Comparison of ENCODE assay signal across 19 cellular contexts in genomic region chr12:75890141-75890540, GRCh38.
DNase-seq lines count a peak whose midpoint lies in the region; ATAC-seq and TF ChIP-seq lines count a peak whose summit lies in the region.
"Had no signal": no experiment of that assay in that cellular context is flagged by ENCODE, and none has a peak within 500 bp of the region (broad histone marks: within the 10 kb centered on the region; RNA-seq: fewer than 3 reads in every experiment).

No MANE protein-coding gene starts in this region.

- ATAC-seq in activated T-cell treated with anti-CD3 and anti-CD28 coated beads, Interleukin-2, amount 50 U/mL, for 72 hours (replicated peaks in 1 of 2) = no peak
- ATAC-seq: natural killer cell treated with Interleukin-12 subunit alpha and Interleukin-12 subunit beta and Interleukin-15 and Interleukin-18, amount 100 ng/mL, for 72 hours had no signal

- H3K9ac ChIP-seq in HUES48 (ENCODE audit: low read depth, low read length) = no peak overlapping the region

- H3K27me3 Mint-ChIP-seq in nephron progenitor cell (ENCODE audit: low read depth, poor library complexity) (no peaks in the 10 kb centered on the region), HFFc6 (ENCODE audit: insufficient read depth) (no peaks in the 10 kb centered on the region; the same call in 1 of the 2 replicates)
- H3K27me3 Mint-ChIP-seq in activated T-cell treated with anti-CD3 and anti-CD28 coated beads, Interleukin-2, amount 50 U/mL, for 72 hours (ENCODE audit: low read depth) = peaks cover 50% of the 10 kb centered on the region
- H3K27me3 Mint-ChIP-seq: progenitor cell of endocrine pancreas had no signal

- no peak for TF ChIP-seq CTCF in cardiac fibroblast (IDR thresholded peaks at IDR 0.05; ENCODE audit: low read depth, low read length)
- TF ChIP-seq CTCF in nephron progenitor cell (IDR thresholded peaks at IDR 0.05) = no peak
- TF ChIP-seq CTCF in HFFc6 (IDR thresholded peaks at IDR 0.05) = no peak
- no peak for TF ChIP-seq CTCF in lower leg skin (IDR thresholded peaks at IDR 0.05)

- H3K4me1 Mint-ChIP-seq in nephron progenitor cell = peaks cover 55% of the 10 kb centered on the region
- H3K4me1 Mint-ChIP-seq in HFFc6 (ENCODE audit: low read depth) = peaks cover 57% of the 10 kb centered on the region
- H3K4me1 Mint-ChIP-seq in activated T-cell treated with anti-CD3 and anti-CD28 coated beads, Interleukin-2, amount 50 U/mL, for 72 hours (ENCODE audit: low read depth) = peaks cover 4% of the 10 kb centered on the region
- H3K4me1 Mint-ChIP-seq: CD14-positive monocyte had no signal

- no peaks in the 10 kb centered on the region for H3K27me3 ChIP-seq in HUES48 (ENCODE audit: control insufficient read depth, insufficient read depth, low read length)

- H3K9me3 ChIP-seq in HUES48 (ENCODE audit: control insufficient read depth, insufficient read depth, low read length) = no peaks in the 10 kb centered on the region

- H3K36me3 ChIP-seq in HUES48 (ENCODE audit: control insufficient read depth, insufficient read depth, low read length) = no peaks in the 10 kb centered on the region

- intact Hi-C loops in lower leg skin (cut with DNase I; ENCODE audit: low total_unique reads) = no loop called here

- no peaks in the 10 kb centered on the region for H3K9me3 Mint-ChIP-seq in nephron progenitor cell
- H3K9me3 Mint-ChIP-seq in HFFc6 = no peaks in the 10 kb centered on the region
- H3K9me3 Mint-ChIP-seq in activated T-cell treated with anti-CD3 and anti-CD28 coated beads, Interleukin-2, amount 50 U/mL, for 72 hours = no peaks in the 10 kb centered on the region
- H3K9me3 Mint-ChIP-seq: CD14-positive monocyte; natural killer cell treated with Interleukin-12 subunit alpha and Interleukin-12 subunit beta and Interleukin-15 and Interleukin-18, amount 100 ng/mL, for 72 hours had no signal

- H3K27ac Mint-ChIP-seq in nephron progenitor cell (peak overlapping the region; percentile 75), HFFc6 (no peak overlapping the region)
- no peak overlapping the region for H3K27ac Mint-ChIP-seq in activated T-cell treated with anti-CD3 and anti-CD28 coated beads, Interleukin-2, amount 50 U/mL, for 72 hours
- H3K27ac Mint-ChIP-seq: CD14-positive monocyte, progenitor cell of endocrine pancreas had no signal

- no peaks in the 10 kb centered on the region for H3K36me3 Mint-ChIP-seq in nephron progenitor cell (ENCODE audit: low read depth)
- no peaks in the 10 kb centered on the region for H3K36me3 Mint-ChIP-seq in HFFc6 (ENCODE audit: low read depth)
- no peaks in the 10 kb centered on the region for H3K36me3 Mint-ChIP-seq in activated T-cell treated with anti-CD3 and anti-CD28 coated beads, Interleukin-2, amount 50 U/mL, for 72 hours (ENCODE audit: insufficient read depth in 2 of 2)
- H3K36me3 Mint-ChIP-seq: CD14-positive monocyte; natural killer cell treated with Interleukin-12 subunit alpha and Interleukin-12 subunit beta and Interleukin-15 and Interleukin-18, amount 100 ng/mL, for 72 hours had no signal

- H3K4me3 Mint-ChIP-seq in nephron progenitor cell = no peak overlapping the region
- no peak overlapping the region for H3K4me3 Mint-ChIP-seq in HFFc6
- H3K4me3 Mint-ChIP-seq in activated T-cell treated with anti-CD3 and anti-CD28 coated beads, Interleukin-2, amount 50 U/mL, for 72 hours = no peak overlapping the region
- H3K4me3 Mint-ChIP-seq: CD14-positive monocyte; natural killer cell treated with Interleukin-12 subunit alpha and Interleukin-12 subunit beta and Interleukin-15 and Interleukin-18, amount 100 ng/mL, for 72 hours had no signal

- peaks cover 18% of the 10 kb centered on the region for H3K4me1 ChIP-seq in HUES48 (ENCODE audit: control insufficient read depth, insufficient read depth, low read length)

- no peak for TF ChIP-seq POLR2A in lower leg skin (IDR thresholded peaks at IDR 0.05)

- H3K27ac ChIP-seq in HUES48 (ENCODE audit: low read depth, low read length) = peak overlapping the region; percentile 6

- DNase-seq in AG20443 (ENCODE audit: low spot score) (peak; percentile 35), cardiac fibroblast (ENCODE audit: low read depth in 2 of 2) (peak; percentile 22 to 49), nephron progenitor cell (no peak), NCI-H345 (lab: John Stamatoyannopoulos, UW) (no peak), HFFc6 (no peak), lower leg skin (ENCODE audit: low spot score in 2 of 2) (no peak)
- no peak for DNase-seq in activated T-cell treated with anti-CD3 and anti-CD28 coated beads, Interleukin-2, amount 50 U/mL, for 72 hours
- DNase-seq: activated naive CD4-positive, alpha-beta T cell; DMS53; effector memory CD4-positive, alpha-beta T cell; KG1; NCI-H1105; NCI-H2081; NCI-H510A; SHP77 had no signal

- H3K4me3 ChIP-seq in HUES48 (ENCODE audit: low read depth, low read length) (no peak overlapping the region), cardiac fibroblast (replicated peaks in 1 of 2; ENCODE audit: low read depth in 2 of 2, low read length in 2 of 2) (no peak overlapping the region), lower leg skin (ENCODE audit: low read depth, poor library complexity, severe bottlenecking) (no peak overlapping the region)

Comparison
In these comparisons a context has a peak if more than half of its experiments do, and no peak if none do; other contexts are left out.
1. DNase-seq: peak in AG20443 (single experiment) and cardiac fibroblast (2 of 2); none in nephron progenitor cell (single experiment), NCI-H345 (single experiment), HFFc6 (single experiment), activated T-cell treated with anti-CD3 and anti-CD28 coated beads, Interleukin-2, amount 50 U/mL, for 72 hours (0 of 2) and lower leg skin (0 of 2).